18 cellular contexts compared by ENCODE assay signal in genomic region chr18:58280159-58280540, GRCh38.
A peak's percentile ranks its signal among the peaks of the same experiment; 100 is the strongest.
DNase-seq lines count a peak whose midpoint lies in the region; ATAC-seq, FAIRE-seq and TF ChIP-seq lines count a peak whose summit lies in the region.
"Had no signal": no experiment of that assay in that cellular context is flagged by ENCODE, and none has a peak within 500 bp of the region (broad histone marks: within the 10 kb centered on the region; RNA-seq: fewer than 3 reads in every experiment).

No MANE protein-coding gene starts in this region.

- dilution Hi-C loops in mammary epithelial cell (cut with HindIII; ENCODE audit: low sequenced_read_pairs), result no loop called here

- TF ChIP-seq RAD21 in H1 (IDR thresholded peaks at IDR 0.05 in 1 of 2, conservative IDR thresholded peaks at IDR 0.05 in 1 of 2; ENCODE audit: low read depth in 2 of 2, low read length in 2 of 2), result no peak

- in situ Hi-C loops in mammary epithelial cell (cut with MboI; ENCODE audit: low sequenced_read_pairs in 2 of 2), result no loop called here

- no peaks in the 10 kb centered on the region for H3K36me3 Mint-ChIP-seq in MCF 10A (ENCODE audit: insufficient read depth, unreplicated experiment)
- H3K36me3 Mint-ChIP-seq: CD8-positive, alpha-beta T cell had no signal

- H3K27ac Mint-ChIP-seq in MCF 10A (ENCODE audit: low read depth, unreplicated experiment), result peak overlapping the region; percentile 82
- H3K27ac Mint-ChIP-seq: CD8-positive, alpha-beta T cell had no signal

- H4K20me1 ChIP-seq in mammary epithelial cell (ENCODE audit: insufficient read depth, low read length) (no peaks in the 10 kb centered on the region), H1 (replicated peaks in 1 of 2; ENCODE audit: control insufficient read depth in 1 of 2, insufficient read depth in 2 of 2, low read length in 2 of 2) (peaks cover 0 to 5% of the 10 kb centered on the region in 2 experiments), osteoblast (ENCODE audit: insufficient read depth, low read length) (no peaks in the 10 kb centered on the region)

- H3K4me1 ChIP-seq in mammary epithelial cell (ENCODE audit: insufficient read depth, low read length) (peaks cover 18% of the 10 kb centered on the region), H1 (replicated peaks in 1 of 4; ENCODE audit: control insufficient read depth in 3 of 4, insufficient read depth in 4 of 4, low read length in 3 of 4) (peaks cover 2 to 8% (median 3%) of the 10 kb centered on the region in 4 experiments; a peak in 4 of 7 replicates), neuronal stem cell (ENCODE audit: control insufficient read depth in 2 of 2, insufficient read depth in 1 of 2, low read depth in 1 of 2, low read length in 2 of 2) (peaks cover 0 to 7% of the 10 kb centered on the region in 2 donors), upper lobe of right lung (peaks cover 10% of the 10 kb centered on the region), osteoblast (ENCODE audit: insufficient read depth, low read length) (no peaks in the 10 kb centered on the region)

- H3K18ac ChIP-seq in H1 (ENCODE audit: extremely low read depth, low read length) (no peak overlapping the region), neuronal stem cell (ENCODE audit: low read length) (peak overlapping the region; percentile 78)

- H2BK20ac ChIP-seq in H1 (ENCODE audit: low read length), result 0 out of 2 replicates have a peak overlapping the region, but pooled peaks have one; percentile 21

- H3K56ac ChIP-seq in H1 (replicated peaks; ENCODE audit: insufficient read length, low read depth, low read length), result no peak overlapping the region

- H3K14ac ChIP-seq in H1 (ENCODE audit: insufficient read length) (no peak overlapping the region), neuronal stem cell (ENCODE audit: low read length) (peak overlapping the region; percentile 85)

- no peaks in the 10 kb centered on the region for H3K9me3 Mint-ChIP-seq in MCF 10A (ENCODE audit: unreplicated experiment)
- H3K9me3 Mint-ChIP-seq: CD8-positive, alpha-beta T cell had no signal

- H3K4me2 ChIP-seq in mammary epithelial cell (ENCODE audit: insufficient read depth, low read depth, low read length) (no peak overlapping the region), H1 (ENCODE audit: insufficient read depth in 1 of 2, low read depth in 2 of 2, low read length in 2 of 2) (no peak overlapping the region), neuronal stem cell (ENCODE audit: insufficient read depth, low read length, poor library complexity, severe bottlenecking) (no peak overlapping the region), osteoblast (ENCODE audit: insufficient read depth, low read length) (no peak overlapping the region)

- H2BK120ac ChIP-seq in H1 (replicated peaks; ENCODE audit: low read depth, low read length) (no peak overlapping the region), neuronal stem cell (ENCODE audit: low read depth, low read length) (peak overlapping the region; percentile 11)

- H3K4me3 Mint-ChIP-seq in MCF 10A (ENCODE audit: unreplicated experiment), result no peak overlapping the region
- H3K4me3 Mint-ChIP-seq: CD8-positive, alpha-beta T cell had no signal

- H3K23ac ChIP-seq in H1 (ENCODE audit: insufficient read length) (no peak overlapping the region), neuronal stem cell (ENCODE audit: low read depth, low read length, poor library complexity) (no peak overlapping the region)

- H3K27me3 ChIP-seq in mammary epithelial cell (ENCODE audit: insufficient read depth, low read length), result no peaks in the 10 kb centered on the region
- H3K27me3 ChIP-seq in H1 (replicated peaks in 1 of 4; ENCODE audit: control insufficient read depth in 3 of 4, extremely low read depth in 1 of 4, insufficient read depth in 3 of 4, low read length in 3 of 4), result no peaks in the 10 kb centered on the region
- no peaks in the 10 kb centered on the region for H3K27me3 ChIP-seq in neuronal stem cell (ENCODE audit: control insufficient read depth in 3 of 3, insufficient read depth in 3 of 3, low read depth in 1 of 3, low read length in 3 of 3)
- H3K27me3 ChIP-seq in upper lobe of right lung, result no peaks in the 10 kb centered on the region
- peaks cover 5% of the 10 kb centered on the region for H3K27me3 ChIP-seq in osteoblast (ENCODE audit: insufficient read depth, low read length)

- H3K23me2 ChIP-seq in H1 (ENCODE audit: low read depth, low read length), result no peaks in the 10 kb centered on the region

- H3K9me3 ChIP-seq in mammary epithelial cell (replicated peaks; ENCODE audit: insufficient read depth, low read length) (no peaks in the 10 kb centered on the region), H1 (ENCODE audit: insufficient read depth in 2 of 2, low read depth in 1 of 2, low read length in 1 of 2) (no peaks in the 10 kb centered on the region), neuronal stem cell (replicated peaks in 1 of 2; ENCODE audit: control insufficient read depth in 2 of 2, insufficient read depth in 1 of 2, low read depth in 1 of 2, low read length in 2 of 2) (no peaks in the 10 kb centered on the region), upper lobe of right lung (no peaks in the 10 kb centered on the region), osteoblast (ENCODE audit: low read depth, low read length) (no peaks in the 10 kb centered on the region)

- intact Hi-C loops in MCF 10A (cut with micrococcal nuclease), result no loop called here
- intact Hi-C loops in mammary epithelial cell (cut with micrococcal nuclease), result no loop called here
- intact Hi-C loops in upper lobe of right lung (cut with DNase I), result no loop called here

- H4K91ac ChIP-seq in H1 (replicated peaks; ENCODE audit: insufficient read length, low read length) (no peak overlapping the region), neuronal stem cell (ENCODE audit: low read depth, low read length, poor library complexity) (no peak overlapping the region)

- no peak for TF ChIP-seq POLR2A in H1 (IDR thresholded peaks at IDR 0.05; ENCODE audit: control extremely low read depth in 1 of 2, low read depth in 2 of 2, low read length in 2 of 2)

- TF ChIP-seq CTCF in MCF 10A (IDR thresholded peaks at IDR 0.05; ENCODE audit: unreplicated experiment), result no peak
- no peak for TF ChIP-seq CTCF in mammary epithelial cell (conservative IDR thresholded peaks at IDR 0.05 in 1 of 2, IDR thresholded peaks at IDR 0.05 in 1 of 2; ENCODE audit: extremely low read depth in 1 of 2, insufficient read depth in 1 of 2, low read depth in 1 of 2, low read length in 2 of 2)
- TF ChIP-seq CTCF in H1 (IDR thresholded peaks at IDR 0.05; ENCODE audit: control extremely low read depth in 1 of 3, insufficient read depth in 1 of 3, low read depth in 1 of 3, low read length in 3 of 3), result no peak
- TF ChIP-seq CTCF in upper lobe of right lung (IDR thresholded peaks at IDR 0.05), result no peak
- no peak for TF ChIP-seq CTCF in osteoblast (IDR thresholded peaks at IDR 0.05; ENCODE audit: extremely low read depth, low read depth, low read length)

- no peak overlapping the region for H4K8ac ChIP-seq in H1 (ENCODE audit: extremely low read depth, insufficient read depth, low read length)
- H4K8ac ChIP-seq in neuronal stem cell (ENCODE audit: low read depth, low read length), result no peak overlapping the region

- H2BK15ac ChIP-seq in H1 (ENCODE audit: low read length), result peak overlapping the region; percentile 55; the same call in 1 of the 2 replicates
- H2BK15ac ChIP-seq in neuronal stem cell (ENCODE audit: low read length), result no peak overlapping the region

- H3K79me2 ChIP-seq in mammary epithelial cell (ENCODE audit: insufficient read depth, low read length), result peaks cover 94% of the 10 kb centered on the region
- H3K79me2 ChIP-seq in H1 (ENCODE audit: control insufficient read depth in 1 of 2, insufficient read depth in 2 of 2, low read length in 2 of 2), result peaks cover 0 to 38% of the 10 kb centered on the region in 2 experiments; a peak in 2 of 4 replicates
- peaks cover 13% of the 10 kb centered on the region for H3K79me2 ChIP-seq in osteoblast (ENCODE audit: insufficient read depth, low read length)

- H3K27ac ChIP-seq in mammary epithelial cell (ENCODE audit: insufficient read depth, low read depth, low read length) (no peak overlapping the region), H1 (ENCODE audit: low read depth, low read length) (no peak overlapping the region), neuronal stem cell (replicated peaks; ENCODE audit: low read length) (no peak overlapping the region), upper lobe of right lung (no peak overlapping the region), osteoblast (ENCODE audit: low read depth, low read length) (no peak overlapping the region)
- H3K27ac ChIP-seq: HL-60, SK-N-MC had no signal

- no TSS peak for BruUV-seq in MCF 10A (replicated peaks; lab: Mats Ljungman, UMichigan)
- BruUV-seq in mammary epithelial cell (replicated peaks; lab: Mats Ljungman, UMichigan), result no TSS peak

- peaks cover 44% of the 10 kb centered on the region for H3K4me1 Mint-ChIP-seq in MCF 10A (ENCODE audit: insufficient read depth, unreplicated experiment)

- 90% methylated on average over 9 of the region's 9 CpGs for WGBS in mammary epithelial cell (ENCODE audit: low coverage, missing lambda C conversion rate)
- WGBS in H1 (ENCODE audit: extremely low coverage in 1 of 2, insufficient coverage in 1 of 2, insufficient read length in 1 of 2, insufficient replicate concordance in 2 of 2, low coverage in 1 of 2, low lambda C conversion rate in 2 of 2, missing lambda C conversion rate in 1 of 2), 2 experiments, result 94% methylated on average over 9 of the region's 9 CpGs; no CpG with 5 or more reads in 1 of the 2 experiments
- no CpG with 5 or more reads among the region's 9 CpGs for WGBS in neuronal stem cell (ENCODE audit: extremely low coverage in 2 of 2, insufficient read length in 2 of 2, insufficient replicate concordance in 1 of 2), 2 donors

- no peak for TF ChIP-seq EP300 in H1 (IDR thresholded peaks at IDR 0.05; ENCODE audit: borderline replicate concordance in 1 of 2, low read depth in 2 of 2, low read length in 2 of 2)

- no peak for FAIRE-seq in H1 (lab: Jason Lieb, UNC)

- no peak overlapping the region for H3K9ac ChIP-seq in mammary epithelial cell (ENCODE audit: insufficient read depth, low read length)
- no peak overlapping the region for H3K9ac ChIP-seq in H1 (replicated peaks in 1 of 4; ENCODE audit: extremely low read depth in 1 of 4, low read depth in 3 of 4, low read length in 3 of 4)
- no peak overlapping the region for H3K9ac ChIP-seq in neuronal stem cell (ENCODE audit: low read depth, low read length, poor library complexity)

- no peak overlapping the region for H2AK5ac ChIP-seq in H1 (ENCODE audit: low read depth, low read length)
- H2AK5ac ChIP-seq in neuronal stem cell (ENCODE audit: low read depth, low read length), result no peak overlapping the region

- H2BK5ac ChIP-seq in H1 (ENCODE audit: low read depth, low read length) (peak overlapping the region; percentile 21; the same call in 1 of the 2 replicates), neuronal stem cell (ENCODE audit: low read length) (no peak overlapping the region)

- H2BK12ac ChIP-seq in H1 (ENCODE audit: low read depth, low read length) (no peak overlapping the region), neuronal stem cell (ENCODE audit: low read length) (no peak overlapping the region)

- no peak overlapping the region for H3K4ac ChIP-seq in H1 (replicated peaks; ENCODE audit: insufficient read length, low read depth, low read length)
- no peak overlapping the region for H3K4ac ChIP-seq in neuronal stem cell (ENCODE audit: low read length)

- H2AFZ ChIP-seq in mammary epithelial cell (ENCODE audit: low read depth, low read length) (no peak overlapping the region), H1 (ENCODE audit: low read length) (no peak overlapping the region), neuronal stem cell (ENCODE audit: low read length) (no peak overlapping the region), osteoblast (ENCODE audit: low read length) (no peak overlapping the region)

- POLR2A ChIA-PET in MCF 10A (lab: Yijun Ruan, JAX), result interaction anchor here (0.7 to 1.3 kb wide), 2 partner anchors 21 to 139 kb away, joined by 3 read pairs; no protein-coding TSS in a partner anchor
- POLR2A ChIA-PET in H1 (lab: Charles Lee; ENCODE audit: partially characterized antibody), result interaction anchor here (1.0 kb wide), 1 partner anchor 20 kb away, joined by 3 read pairs; no protein-coding TSS in a partner anchor

- CTCF ChIA-PET in MCF 10A (lab: Yijun Ruan, JAX) (interaction anchor here (1.5 to 2.1 kb wide), 2 partner anchors 16 to 98 kb away, joined by 3 to 6 read pairs; no protein-coding TSS in a partner anchor), mammary epithelial cell (lab: Charles Lee; ENCODE audit: low non-redundant PET) (no interaction called here), H1 (lab: Charles Lee; ENCODE audit: partially characterized antibody) (interaction anchor here (1.0 kb wide), 1 partner anchor 8 kb away, joined by 3 read pairs; no protein-coding TSS in a partner anchor)

- no peak overlapping the region for H4K5ac ChIP-seq in H1 (ENCODE audit: insufficient read length, low read depth, low read length)

- H3K36me3 ChIP-seq in mammary epithelial cell (ENCODE audit: insufficient read depth, low read length), result peaks cover 3% of the 10 kb centered on the region
- no peaks in the 10 kb centered on the region for H3K36me3 ChIP-seq in H1 (ENCODE audit: control insufficient read depth in 2 of 4, insufficient read depth in 4 of 4, low read length in 3 of 4)
- no peaks in the 10 kb centered on the region for H3K36me3 ChIP-seq in neuronal stem cell (replicated peaks in 1 of 2; ENCODE audit: control insufficient read depth in 2 of 2, insufficient read depth in 2 of 2, low read length in 2 of 2)
- no peaks in the 10 kb centered on the region for H3K36me3 ChIP-seq in upper lobe of right lung
- H3K36me3 ChIP-seq in osteoblast (ENCODE audit: insufficient read depth, low read length), result no peaks in the 10 kb centered on the region

- no peaks in the 10 kb centered on the region for H3K27me3 Mint-ChIP-seq in MCF 10A (ENCODE audit: insufficient read depth, unreplicated experiment)

- ATAC-seq in upper lobe of right lung, result peak; percentile 47
- ATAC-seq: CD8-positive, alpha-beta T cell had no signal

- no peak for DNase-seq in MCF 10A (ENCODE audit: unreplicated experiment)
- DNase-seq in mammary epithelial cell, result no peak
- no peak for DNase-seq in H1 (ENCODE audit: low read depth in 1 of 2, low spot score in 2 of 2)
- DNase-seq in neuronal stem cell (ENCODE audit: low spot score), result no peak
- DNase-seq in upper lobe of right lung, result no peak
- no peak for DNase-seq in medulla oblongata (ENCODE audit: extremely low spot score)
- DNase-seq in osteoblast (ENCODE audit: insufficient read length, low spot score, missing footprints), result no peak
- no peak for DNase-seq in activated CD8-positive, alpha-beta memory T cell treated with anti-CD3 and anti-CD28 coated beads for 24 hours
- DNase-seq: CD8-positive, alpha-beta T cell; HCEC 1CT; KBM-7; NCI-H1417 treated with DMSO at 0.1 percent for 48 hours; NCI-H2029; NCI-H2171; NCI-H748 treated with DMSO at 0.1 percent for 48 hours; RPMI8226 had no signal

- H3K79me1 ChIP-seq in H1 (ENCODE audit: low read depth, low read length) (peaks cover 5% of the 10 kb centered on the region), neuronal stem cell (ENCODE audit: low read depth, low read length) (peaks cover 2% of the 10 kb centered on the region)

- H3K4me3 ChIP-seq in mammary epithelial cell (replicated peaks in 1 of 3; ENCODE audit: insufficient read depth in 1 of 3, low read depth in 2 of 3, low read length in 3 of 3), result no peak overlapping the region
- no peak overlapping the region for H3K4me3 ChIP-seq in H1 (ENCODE audit: extremely low read depth in 1 of 4, insufficient read depth in 2 of 4, low read depth in 3 of 4, low read length in 4 of 4)
- H3K4me3 ChIP-seq in neuronal stem cell (ENCODE audit: low read length in 2 of 2), result no peak overlapping the region
- H3K4me3 ChIP-seq in upper lobe of right lung, result no peak overlapping the region
- H3K4me3 ChIP-seq in osteoblast (ENCODE audit: insufficient read depth, low read length), result no peak overlapping the region
- H3K4me3 ChIP-seq: SK-N-MC had no signal
